7 cellular contexts compared by ENCODE assay signal in the genomic region with DNA sequence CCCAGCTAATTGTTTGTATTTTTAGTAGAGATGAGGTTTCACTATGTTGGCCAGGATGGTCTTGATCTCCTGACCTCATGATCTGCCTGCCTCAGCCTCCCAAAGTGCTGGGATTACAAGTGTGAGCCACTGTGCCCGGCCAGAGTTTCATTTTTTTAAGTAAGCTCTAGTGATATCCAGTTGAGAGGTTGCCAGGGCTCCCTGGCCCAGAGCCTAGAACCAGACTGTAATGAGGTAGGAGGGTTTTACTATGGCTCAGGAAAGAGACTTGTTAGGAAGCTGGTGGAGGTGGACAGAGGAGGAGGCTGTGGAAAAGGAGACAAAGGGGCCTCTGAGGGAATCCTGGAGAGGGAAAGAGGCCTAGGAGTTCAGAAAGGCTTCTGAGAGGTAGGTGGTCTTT.
DNase-seq lines count a peak whose midpoint lies in the region; TF ChIP-seq lines count a peak whose summit lies in the region.
"Not testable (repeated sequence)": the region's sequence is repeated elsewhere in the genome, so short reads cannot be mapped to it uniquely, and the experiment has no call there.

No MANE protein-coding gene starts in this region.

- H3K9me3 ChIP-seq in neuronal stem cell (replicated peaks in 1 of 2; ENCODE audit: control insufficient read depth in 2 of 2, insufficient read depth in 1 of 2, low read depth in 1 of 2, low read length in 2 of 2); stomach: not testable (repeated sequence)

- POLR2A ChIA-PET in MCF 10A (lab: Yijun Ruan, JAX), result interaction anchor here (0.6 to 0.7 kb wide), 3 partner anchors 21 to 1645 kb away, joined by 3 read pairs; no protein-coding TSS in a partner anchor

- peak; percentile 21 for DNase-seq in GM04503 (ENCODE audit: low read depth)
- peak; percentile 1 for DNase-seq in NCI-H446 treated with DMSO at 0.1 percent for 48 hours (lab: John Stamatoyannopoulos, UW)
- peak; percentile 53 for DNase-seq in MCF 10A (ENCODE audit: unreplicated experiment)
- DNase-seq in fibroblast of pulmonary artery (ENCODE audit: low read depth), result peak; percentile 81
- peak; percentile 15 for DNase-seq in kidney glomerular epithelial cell (lab: John Stamatoyannopoulos, UW)
- DNase-seq in neuronal stem cell (ENCODE audit: low spot score), result not testable (repeated sequence)
- peak; percentile 71 for DNase-seq in stomach

- H2AFZ ChIP-seq in neuronal stem cell (ENCODE audit: low read length), result peak overlapping the region; percentile 51

- not testable (repeated sequence) for H2BK5ac ChIP-seq in neuronal stem cell (ENCODE audit: low read length)

- TF ChIP-seq POLR2A in stomach (IDR thresholded peaks at IDR 0.05), result not testable (repeated sequence)

- not testable (repeated sequence) for H3K4me2 ChIP-seq in neuronal stem cell (ENCODE audit: insufficient read depth, low read length, poor library complexity, severe bottlenecking)

- H3K27ac ChIP-seq in neuronal stem cell (replicated peaks; ENCODE audit: low read length); stomach: not testable (repeated sequence)

- H3K9me3 Mint-ChIP-seq in MCF 10A (ENCODE audit: unreplicated experiment), result not testable (repeated sequence)

- CTCF ChIA-PET in MCF 10A (lab: Yijun Ruan, JAX), result interaction anchor here (1.0 kb wide), 1 partner anchor 33 kb away, joined by 3 read pairs; no protein-coding TSS in a partner anchor

- not testable (repeated sequence) for H3K23ac ChIP-seq in neuronal stem cell (ENCODE audit: low read depth, low read length, poor library complexity)

- not testable (repeated sequence) for H2BK120ac ChIP-seq in neuronal stem cell (ENCODE audit: low read depth, low read length)

- peaks cover 6 to 16% of the 10 kb centered on the region in 2 donors for H3K4me1 ChIP-seq in neuronal stem cell (ENCODE audit: control insufficient read depth in 2 of 2, insufficient read depth in 1 of 2, low read depth in 1 of 2, low read length in 2 of 2)
- not testable (repeated sequence) for H3K4me1 ChIP-seq in stomach

- not testable (repeated sequence) for H3K4me3 Mint-ChIP-seq in MCF 10A (ENCODE audit: unreplicated experiment)

- H3K36me3 ChIP-seq in neuronal stem cell (replicated peaks in 1 of 2; ENCODE audit: control insufficient read depth in 2 of 2, insufficient read depth in 2 of 2, low read length in 2 of 2); stomach: not testable (repeated sequence)

- H3K27me3 Mint-ChIP-seq in MCF 10A (ENCODE audit: insufficient read depth, unreplicated experiment), result not testable (repeated sequence)

- not testable (repeated sequence) for H3K36me3 Mint-ChIP-seq in MCF 10A (ENCODE audit: insufficient read depth, unreplicated experiment)

- not testable (repeated sequence) for H4K91ac ChIP-seq in neuronal stem cell (ENCODE audit: low read depth, low read length, poor library complexity)

- H3K79me1 ChIP-seq in neuronal stem cell (ENCODE audit: low read depth, low read length), result not testable (repeated sequence)

- peaks cover 18% of the 10 kb centered on the region for H3K4me1 Mint-ChIP-seq in MCF 10A (ENCODE audit: insufficient read depth, unreplicated experiment)

- not testable (repeated sequence) for H3K27me3 ChIP-seq in neuronal stem cell (ENCODE audit: control insufficient read depth in 3 of 3, insufficient read depth in 3 of 3, low read depth in 1 of 3, low read length in 3 of 3); stomach

- H2AK5ac ChIP-seq in neuronal stem cell (ENCODE audit: low read depth, low read length), result not testable (repeated sequence)

- not testable (repeated sequence) for TF ChIP-seq CTCF in MCF 10A (IDR thresholded peaks at IDR 0.05; ENCODE audit: unreplicated experiment); fibroblast of pulmonary artery (IDR thresholded peaks at IDR 0.05; ENCODE audit: low read length, missing control alignments); stomach (IDR thresholded peaks at IDR 0.05)

- H3K4me3 ChIP-seq in fibroblast of pulmonary artery (replicated peaks; ENCODE audit: low read depth, low read length); neuronal stem cell (ENCODE audit: low read length in 2 of 2); stomach: not testable (repeated sequence)

- not testable (repeated sequence) for H3K14ac ChIP-seq in neuronal stem cell (ENCODE audit: low read length)

- intact Hi-C loops in MCF 10A (cut with micrococcal nuclease); stomach (cut with DNase I; ENCODE audit: low total_unique reads): not testable (repeated sequence)

- H3K9ac ChIP-seq in neuronal stem cell (ENCODE audit: low read depth, low read length, poor library complexity), result not testable (repeated sequence)

- H4K8ac ChIP-seq in neuronal stem cell (ENCODE audit: low read depth, low read length), result not testable (repeated sequence)

- H3K18ac ChIP-seq in neuronal stem cell (ENCODE audit: low read length), result not testable (repeated sequence)

- no CpG with 5 or more reads among the region's 1 CpG for WGBS in neuronal stem cell (ENCODE audit: extremely low coverage in 2 of 2, insufficient read length in 2 of 2, insufficient replicate concordance in 1 of 2), 2 donors
- WGBS in stomach, 5 donors, result 5 to 27% (median 12%) methylated on average over 1 of the region's 1 CpG

- not testable (repeated sequence) for TF ChIP-seq EP300 in stomach (IDR thresholded peaks at IDR 0.05)

- not testable (repeated sequence) for H3K4ac ChIP-seq in neuronal stem cell (ENCODE audit: low read length)

- not testable (repeated sequence) for H2BK12ac ChIP-seq in neuronal stem cell (ENCODE audit: low read length)

- not testable (repeated sequence) for BruUV-seq in MCF 10A (replicated peaks; lab: Mats Ljungman, UMichigan)

- not testable (repeated sequence) for H2BK15ac ChIP-seq in neuronal stem cell (ENCODE audit: low read length)

- H3K27ac Mint-ChIP-seq in MCF 10A (ENCODE audit: low read depth, unreplicated experiment), result not testable (repeated sequence)
